15 cellular contexts compared by ENCODE assay signal in the genomic region with DNA sequence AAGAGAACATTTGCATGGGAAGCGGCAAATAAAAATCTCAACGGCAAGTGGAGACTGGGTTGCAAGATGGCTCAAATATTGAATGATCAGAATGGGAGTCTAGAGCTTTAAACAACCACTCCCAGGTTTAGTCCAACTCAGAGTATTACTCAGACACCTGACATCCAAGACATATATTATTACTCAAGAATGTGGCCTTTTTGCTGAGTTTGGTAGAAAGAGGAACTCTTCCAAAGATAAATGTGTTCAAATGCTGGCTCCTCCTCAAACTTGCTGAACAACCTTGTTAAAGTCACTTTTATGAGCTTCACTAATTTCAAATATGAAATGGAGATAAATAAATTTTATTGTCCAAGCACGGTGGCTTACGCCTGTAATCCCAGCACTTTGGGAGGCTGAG.
DNase-seq lines count a peak whose midpoint lies in the region; ATAC-seq and TF ChIP-seq lines count a peak whose summit lies in the region.
"Had no signal": no experiment of that assay in that cellular context is flagged by ENCODE, and none has a peak within 500 bp of the region (broad histone marks: within the 10 kb centered on the region; RNA-seq: fewer than 3 reads in every experiment).

No MANE protein-coding gene starts in this region.

- no peaks in the 10 kb centered on the region for H3K36me3 Mint-ChIP-seq in GM23338 (ENCODE audit: low read depth)
- peaks cover 5% of the 10 kb centered on the region for H3K36me3 Mint-ChIP-seq in activated naive CD4-positive, alpha-beta T cell treated with anti-CD3 and anti-CD28 coated beads for 36 hours (ENCODE audit: low read depth)

- no peak overlapping the region for H3K4me3 ChIP-seq in GM23338
- H3K4me3 ChIP-seq: BLaER1 treated with 17β-estradiol and CSF1 and Interleukin-3, amounts not matched to agents 10 nM and 100 nM; GM23248 had no signal

- H3K4me2 ChIP-seq in GM23338: no peak overlapping the region
- H3K4me2 ChIP-seq: BLaER1 treated with 17β-estradiol and CSF1 and Interleukin-3, amounts not matched to agents 10 nM and 100 nM had no signal

- H3K79me2 ChIP-seq in GM23338 (replicated peaks; ENCODE audit: insufficient read depth): no peaks in the 10 kb centered on the region

- no peak for TF ChIP-seq CTCF in GM23338 (conservative IDR thresholded peaks at IDR 0.05; ENCODE audit: low read depth in 2 of 2)

- no peaks in the 10 kb centered on the region for H3F3A ChIP-seq in GM23338 (replicated peaks; ENCODE audit: low read depth)

- peak; percentile 81 for ATAC-seq in esophagus mucosa
- no peak for ATAC-seq in GM23338

- no peaks in the 10 kb centered on the region for H3K27me3 Mint-ChIP-seq in GM23338 (ENCODE audit: insufficient read depth, low read depth, poor library complexity)
- H3K27me3 Mint-ChIP-seq in activated naive CD4-positive, alpha-beta T cell treated with anti-CD3 and anti-CD28 coated beads for 36 hours (ENCODE audit: low read depth): no peaks in the 10 kb centered on the region
- H3K27me3 Mint-ChIP-seq: CD4-positive, alpha-beta T cell had no signal

- no peaks in the 10 kb centered on the region for H4K20me1 ChIP-seq in GM23338 (replicated peaks; ENCODE audit: insufficient read depth)
- H4K20me1 ChIP-seq: BLaER1 treated with 17β-estradiol and CSF1 and Interleukin-3, amounts not matched to agents 10 nM and 100 nM had no signal

- no peaks in the 10 kb centered on the region for H3K9me2 ChIP-seq in GM23338 (ENCODE audit: insufficient read depth)

- H3K4me1 ChIP-seq in GM23338 (ENCODE audit: insufficient read depth): no peaks in the 10 kb centered on the region
- H3K4me1 ChIP-seq: BLaER1 treated with 17β-estradiol and CSF1 and Interleukin-3, amounts not matched to agents 10 nM and 100 nM had no signal

- H3K9me3 Mint-ChIP-seq in GM23338: no peaks in the 10 kb centered on the region
- peaks cover 1% of the 10 kb centered on the region for H3K9me3 Mint-ChIP-seq in activated naive CD4-positive, alpha-beta T cell treated with anti-CD3 and anti-CD28 coated beads for 36 hours

- H3K27ac Mint-ChIP-seq in GM23338: no peak overlapping the region
- H3K27ac Mint-ChIP-seq in activated naive CD4-positive, alpha-beta T cell treated with anti-CD3 and anti-CD28 coated beads for 36 hours: no peak overlapping the region
- H3K27ac Mint-ChIP-seq: CD4-positive, alpha-beta T cell had no signal

- no peaks in the 10 kb centered on the region for H3K27me3 ChIP-seq in GM23338 (ENCODE audit: insufficient read depth)
- H3K27me3 ChIP-seq: BLaER1 treated with 17β-estradiol and CSF1 and Interleukin-3, amounts not matched to agents 10 nM and 100 nM had no signal

- no peak overlapping the region for H3K4me3 Mint-ChIP-seq in GM23338
- H3K4me3 Mint-ChIP-seq in activated naive CD4-positive, alpha-beta T cell treated with anti-CD3 and anti-CD28 coated beads for 36 hours: no peak overlapping the region
- H3K4me3 Mint-ChIP-seq: CD4-positive, alpha-beta T cell had no signal

- CTCF ChIA-PET in activated naive CD4-positive, alpha-beta T cell treated with anti-CD3 and anti-CD28 coated beads for 36 hours (lab: Charles Lee): no interaction called here

- DNase-seq in NOMO-1 treated with DMSO at 0.1 percent for 48 hours (lab: John Stamatoyannopoulos, UW; ENCODE audit: unreplicated experiment): peak; percentile 13
- no peak for DNase-seq in NOMO-1 treated with dmso at 0.1 percent for 144 hours (lab: John Stamatoyannopoulos, UW; ENCODE audit: unreplicated experiment)
- DNase-seq in SKM-1 (lab: John Stamatoyannopoulos, UW; ENCODE audit: unreplicated experiment): peak; percentile 39
- DNase-seq in GM23338 (ENCODE audit: low spot score): no peak
- no peak for DNase-seq in DMS79 (lab: John Stamatoyannopoulos, UW)
- DNase-seq in activated naive CD4-positive, alpha-beta T cell treated with anti-CD3 and anti-CD28 coated beads for 36 hours: no peak
- DNase-seq: 8988T; CD4-positive, alpha-beta T cell; DMS79 treated with DMSO at 0.1 percent for 48 hours; EL; GM23248; H7 had no signal

- no peak overlapping the region for H2AFZ ChIP-seq in GM23338
- H2AFZ ChIP-seq: GM23248 had no signal

- H3K27ac ChIP-seq in GM23338 (ENCODE audit: low read depth): no peak overlapping the region
- H3K27ac ChIP-seq: BLaER1 treated with 17β-estradiol and CSF1 and Interleukin-3, amounts not matched to agents 10 nM and 100 nM; GM23248; HL-60 had no signal

- intact Hi-C loops in activated naive CD4-positive, alpha-beta T cell treated with anti-CD3 and anti-CD28 coated beads for 36 hours (cut with micrococcal nuclease): no loop called here

- H3K36me3 ChIP-seq in GM23338 (ENCODE audit: insufficient read depth): no peaks in the 10 kb centered on the region
- H3K36me3 ChIP-seq: BLaER1 treated with 17β-estradiol and CSF1 and Interleukin-3, amounts not matched to agents 10 nM and 100 nM had no signal

- no peaks in the 10 kb centered on the region for H3K4me1 Mint-ChIP-seq in GM23338
- H3K4me1 Mint-ChIP-seq in activated naive CD4-positive, alpha-beta T cell treated with anti-CD3 and anti-CD28 coated beads for 36 hours (ENCODE audit: low read depth): no peaks in the 10 kb centered on the region

TF ChIP-seq in GM23338, 12 proteins besides CTCF, POLR2A, EP300 and RAD21:
- TF ChIP-seq EZH2 (IDR thresholded peaks at IDR 0.05; ENCODE audit: low read depth, unreplicated experiment): no peak
- no peak for TF ChIP-seq ZNF462 (CRISPR knock-in tag; IDR thresholded peaks at IDR 0.05)

Comparison
In these comparisons a context has a peak if more than half of its experiments do, and no peak if none do; other contexts are left out.
1. DNase-seq: peak in NOMO-1 treated with DMSO at 0.1 percent for 48 hours (single experiment) and SKM-1 (single experiment); none in NOMO-1 treated with dmso at 0.1 percent for 144 hours (single experiment), GM23338 (single experiment), DMS79 (single experiment) and activated naive CD4-positive, alpha-beta T cell treated with anti-CD3 and anti-CD28 coated beads for 36 hours (single experiment).